Comparison of ENCODE assay signal across 17 cellular contexts in genomic region chr4:90824266-90825167, GRCh38.
DNase-seq lines count a peak whose midpoint lies in the region; ATAC-seq and TF ChIP-seq lines count a peak whose summit lies in the region.
"Had no signal": no experiment of that assay in that cellular context is flagged by ENCODE, and none has a peak within 500 bp of the region (broad histone marks: within the 10 kb centered on the region; RNA-seq: fewer than 3 reads in every experiment).

No MANE protein-coding gene starts in this region.

- H3K27me3 Mint-ChIP-seq in WTC11 (ENCODE audit: low read depth) = no peaks in the 10 kb centered on the region
- no peaks in the 10 kb centered on the region for H3K27me3 Mint-ChIP-seq in activated T-cell treated with anti-CD3 and anti-CD28 coated beads, Interleukin-2, amount 50 U/mL, for 4 hours (ENCODE audit: low read depth)
- H3K27me3 Mint-ChIP-seq: activated naive CD8-positive, alpha-beta T cell treated with anti-CD3 and anti-CD28 coated beads, Interleukin-2, amount 10 ng/mL, durations not matched to agents 7 days and 5 days; activated T-cell treated with anti-CD3 and anti-CD28 coated beads, Interleukin-2, amount 50 U/mL, for 24 hours had no signal

- H3K36me3 ChIP-seq in esophagus squamous epithelium = no peaks in the 10 kb centered on the region
- H3K36me3 ChIP-seq: thyroid gland had no signal

- 74 to 81% methylated on average over 2 of the region's 2 CpGs for WGBS in esophagus squamous epithelium, 2 donors

- H3K36me3 Mint-ChIP-seq in WTC11 = peaks cover 7% of the 10 kb centered on the region
- H3K36me3 Mint-ChIP-seq in activated T-cell treated with anti-CD3 and anti-CD28 coated beads, Interleukin-2, amount 50 U/mL, for 4 hours (ENCODE audit: insufficient read depth) = no peaks in the 10 kb centered on the region
- H3K36me3 Mint-ChIP-seq: activated naive CD8-positive, alpha-beta T cell treated with anti-CD3 and anti-CD28 coated beads, Interleukin-2, amount 10 ng/mL, durations not matched to agents 7 days and 5 days had no signal

- no peak overlapping the region for H3K27ac ChIP-seq in esophagus squamous epithelium
- H3K27ac ChIP-seq: thyroid gland had no signal

- ATAC-seq in GM19023 (IDR thresholded peaks at IDR 0.05; ENCODE audit: unreplicated experiment) (peak; percentile 67), GM21717 (IDR thresholded peaks at IDR 0.05; ENCODE audit: unreplicated experiment) (peak; percentile 62), HG03066 (IDR thresholded peaks at IDR 0.05; ENCODE audit: low read depth, unreplicated experiment) (peak; percentile 71), WTC11 (no peak)
- ATAC-seq in activated T-cell treated with anti-CD3 and anti-CD28 coated beads, Interleukin-2, amount 50 U/mL, for 4 hours = no peak
- ATAC-seq: left colon had no signal

- H3K9me3 ChIP-seq in esophagus squamous epithelium = no peaks in the 10 kb centered on the region
- H3K9me3 ChIP-seq: thyroid gland had no signal

- no peak overlapping the region for H3K4me3 ChIP-seq in esophagus squamous epithelium
- H3K4me3 ChIP-seq: thyroid gland had no signal

- no peaks in the 10 kb centered on the region for H3K4me1 ChIP-seq in esophagus squamous epithelium
- H3K4me1 ChIP-seq: thyroid gland had no signal

- no peak overlapping the region for H3K4me3 Mint-ChIP-seq in WTC11
- H3K4me3 Mint-ChIP-seq in activated T-cell treated with anti-CD3 and anti-CD28 coated beads, Interleukin-2, amount 50 U/mL, for 4 hours = no peak overlapping the region
- H3K4me3 Mint-ChIP-seq: activated naive CD8-positive, alpha-beta T cell treated with anti-CD3 and anti-CD28 coated beads, Interleukin-2, amount 10 ng/mL, durations not matched to agents 7 days and 5 days; activated T-cell treated with anti-CD3 and anti-CD28 coated beads, Interleukin-2, amount 50 U/mL, for 24 hours had no signal

- intact Hi-C loops in esophagus squamous epithelium (cut with DNase I) = no loop called here
- intact Hi-C loops in posterior cingulate gyrus (cut with DNase I) = no loop called here

- H3K9me3 Mint-ChIP-seq in WTC11 = peaks cover 12% of the 10 kb centered on the region
- H3K9me3 Mint-ChIP-seq in activated T-cell treated with anti-CD3 and anti-CD28 coated beads, Interleukin-2, amount 50 U/mL, for 4 hours = no peaks in the 10 kb centered on the region

- POLR2A ChIA-PET in WTC11 (lab: Charles Lee) = no interaction called here

- TF ChIP-seq POLR2A in esophagus squamous epithelium (IDR thresholded peaks at IDR 0.05) = no peak

- H3K27me3 ChIP-seq in esophagus squamous epithelium = no peaks in the 10 kb centered on the region
- H3K27me3 ChIP-seq: thyroid gland had no signal

- CTCF ChIA-PET in WTC11 (lab: Charles Lee) = no interaction called here

- peak overlapping the region; percentile 17; the same call in 1 of the 2 replicates for H3K27ac Mint-ChIP-seq in WTC11
- H3K27ac Mint-ChIP-seq: activated naive CD8-positive, alpha-beta T cell treated with anti-CD3 and anti-CD28 coated beads, Interleukin-2, amount 10 ng/mL, durations not matched to agents 7 days and 5 days; activated T-cell treated with anti-CD3 and anti-CD28 coated beads, Interleukin-2, amount 50 U/mL, for 24 hours had no signal

- H3K4me1 Mint-ChIP-seq in WTC11 = peaks cover 33% of the 10 kb centered on the region
- no peaks in the 10 kb centered on the region for H3K4me1 Mint-ChIP-seq in activated T-cell treated with anti-CD3 and anti-CD28 coated beads, Interleukin-2, amount 50 U/mL, for 4 hours (ENCODE audit: low read depth)
- H3K4me1 Mint-ChIP-seq: activated naive CD8-positive, alpha-beta T cell treated with anti-CD3 and anti-CD28 coated beads, Interleukin-2, amount 10 ng/mL, durations not matched to agents 7 days and 5 days had no signal

- DNase-seq in WTC11 (ENCODE audit: low spot score) (no peak), esophagus squamous epithelium (lab: John Stamatoyannopoulos, UW) (no peak), hypothalamus (lab: John Stamatoyannopoulos, UW) (no peak), posterior cingulate gyrus (no peak)
- DNase-seq in activated T-cell treated with anti-CD3 and anti-CD28 coated beads, Interleukin-2, amount 50 U/mL, for 4 hours = no peak
- DNase-seq: activated CD4-positive, alpha-beta T cell treated with anti-CD3 and anti-CD28 coated beads for 48 hours; activated naive CD8-positive, alpha-beta T cell treated with anti-CD3 and anti-CD28 coated beads, Interleukin-2, amount 10 ng/mL, durations not matched to agents 7 days and 5 days; activated T-cell treated with anti-CD3 and anti-CD28 coated beads, Interleukin-2, amount 50 U/mL, for 24 hours; hippocampal formation; left colon; NCI-H1436; stimulated activated CD4-positive, alpha-beta T cell treated with anti-CD3 and anti-CD28 coated beads, Interleukin-4, amount 100 ng/mL, for 1 hour; stimulated activated CD8-positive, alpha-beta memory T cell treated with anti-CD3 and anti-CD28 coated beads, Interleukin-4, amount 100 ng/mL, for 48 hours; thyroid gland had no signal

- TF ChIP-seq CTCF in WTC11 (IDR thresholded peaks at IDR 0.05) (no peak), esophagus squamous epithelium (IDR thresholded peaks at IDR 0.05) (no peak)

TF ChIP-seq in WTC11, 78 proteins besides CTCF, POLR2A, EP300 and RAD21:
- TF ChIP-seq NR3C1 (CRISPR knock-in tag; conservative IDR thresholded peaks at IDR 0.05; ENCODE audit: low read depth) (no peak), GTF2I (CRISPR knock-in tag; conservative IDR thresholded peaks at IDR 0.05) (no peak), EMX1 (CRISPR knock-in tag; IDR thresholded peaks at IDR 0.05) (no peak), ZSCAN18 (CRISPR knock-in tag; IDR thresholded peaks at IDR 0.05) (no peak), ZNF532 (CRISPR knock-in tag; IDR thresholded peaks at IDR 0.05; ENCODE audit: borderline replicate concordance) (no peak), ZNF219 (CRISPR knock-in tag; IDR thresholded peaks at IDR 0.05; ENCODE audit: borderline replicate concordance) (no peak), NR2C2 (CRISPR knock-in tag; IDR thresholded peaks at IDR 0.05) (no peak), MYBL2 (CRISPR knock-in tag; IDR thresholded peaks at IDR 0.05) (no peak), ZMAT4 (CRISPR knock-in tag; IDR thresholded peaks at IDR 0.05) (no peak)

Comparison
In these comparisons a context has a peak if more than half of its experiments do, and no peak if none do; other contexts are left out.
1. ATAC-seq: peak in GM19023 (single experiment), GM21717 (single experiment) and HG03066 (single experiment); none in WTC11 (single experiment) and activated T-cell treated with anti-CD3 and anti-CD28 coated beads, Interleukin-2, amount 50 U/mL, for 4 hours (0 of 2).